1 cellular context compared by ENCODE assay signal in the genomic region with DNA sequence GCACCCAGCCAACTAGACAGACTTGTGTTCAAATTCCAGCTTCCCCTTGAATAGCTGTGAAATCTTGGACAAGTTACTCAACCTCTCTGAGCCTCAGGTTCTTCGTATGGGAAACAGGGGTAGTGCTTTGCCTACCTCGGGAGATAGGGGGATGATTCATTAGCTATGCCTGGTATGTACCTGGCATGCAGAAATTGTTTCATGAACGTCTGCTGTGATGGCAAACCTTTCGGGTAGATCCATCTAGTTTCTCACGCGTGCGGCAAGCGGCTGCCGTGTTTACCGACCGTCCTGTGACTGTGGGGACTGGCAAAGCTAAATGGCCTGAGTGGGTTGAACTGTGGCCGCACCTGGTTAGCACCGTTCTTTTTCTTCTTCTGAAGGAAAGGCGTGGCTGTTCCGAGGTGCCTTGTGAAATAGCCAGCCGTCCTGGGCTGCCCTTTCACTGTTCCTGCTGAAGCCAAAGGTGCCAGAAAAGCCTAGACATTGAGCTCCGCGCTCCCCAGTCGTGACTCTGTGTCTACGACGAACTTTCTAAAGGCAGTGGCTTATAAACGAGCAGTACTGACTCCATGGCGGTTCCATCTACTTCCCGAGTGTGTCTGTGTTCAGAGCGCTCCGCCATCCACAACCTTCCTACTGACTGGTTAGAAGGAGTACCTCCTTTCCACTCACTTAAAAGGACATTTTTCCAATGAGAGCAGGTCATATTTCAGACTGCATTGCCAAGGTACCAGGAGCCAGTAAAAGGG.
TF ChIP-seq lines count a peak whose summit lies in the region.

No MANE protein-coding gene starts in this region.

TF ChIP-seq in HepG2, 621 proteins besides CTCF, POLR2A, EP300 and RAD21:
- TF ChIP-seq ZNF768 (CRISPR knock-in tag; IDR thresholded peaks at IDR 0.05) = peak; percentile 46; the same call in 1 of the 2 replicates
- TF ChIP-seq THYN1 (CRISPR knock-in tag; IDR thresholded peaks at IDR 0.05; ENCODE audit: borderline replicate concordance, low read depth) = no peak
- no peak for TF ChIP-seq FLYWCH1 (CRISPR knock-in tag; IDR thresholded peaks at IDR 0.05)
TF ChIP-seq in HepG2: peak in this region for 1.
